Comparison of ENCODE assay signal across 8 cellular contexts in the genomic region with DNA sequence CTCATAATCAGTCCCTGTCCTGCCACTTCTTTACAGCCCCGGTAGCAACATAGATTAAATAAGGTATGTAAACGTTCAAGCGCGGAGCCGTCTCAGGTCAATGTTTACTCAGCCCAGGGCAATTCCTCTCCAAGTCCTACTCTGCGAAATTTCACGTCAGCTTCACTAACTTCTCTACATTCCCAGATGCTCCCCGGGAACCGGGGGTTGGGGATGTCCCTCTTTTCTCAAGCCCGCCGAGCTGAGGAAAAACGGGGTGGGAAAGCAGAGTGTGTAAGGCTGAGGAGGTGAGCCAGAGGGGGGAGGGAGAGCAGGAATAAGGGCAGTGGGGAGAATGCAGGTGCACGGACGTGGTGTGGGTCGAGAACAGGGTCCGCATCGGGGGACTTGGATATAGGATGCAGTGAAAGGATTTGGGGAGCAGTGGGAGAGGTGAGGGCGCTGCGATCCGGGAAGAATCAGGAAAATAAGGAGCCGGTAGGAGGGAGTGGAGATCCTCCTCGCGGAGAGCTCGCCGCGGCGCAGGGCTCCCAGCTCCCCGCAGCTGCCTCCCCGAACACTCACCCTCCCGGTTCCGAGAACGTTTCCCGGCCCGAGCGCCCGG. TPM values are rescaled to one million over a fixed set of nuclear protein-coding genes. Genes with fewer than 3 reads are reported as not detected.
A peak's percentile ranks its signal among the peaks of the same experiment; 100 is the strongest.
DNase-seq lines count a peak whose midpoint lies in the region; ATAC-seq and TF ChIP-seq lines count a peak whose summit lies in the region.

No MANE protein-coding gene starts in this region.

- H3K4me3 ChIP-seq in heart right ventricle (peak overlapping the region; percentile 58 to 91 (median 79)), psoas muscle (peak overlapping the region; percentile 81)

- peak in 5 of 8 donors; percentile 0 to 4 (median 0) for ATAC-seq in heart right ventricle
- peak in 3 of 4 donors; percentile 3 to 11 (median 10) for ATAC-seq in psoas muscle
- no peak for ATAC-seq in GM21717 (IDR thresholded peaks at IDR 0.05; ENCODE audit: unreplicated experiment)

- DNase-seq in ELF-1 (ENCODE audit: low read depth, low spot score) (peak; percentile 55), Kasumi-1 (lab: John Stamatoyannopoulos, UW) (peak; percentile 25 to 52), heart right ventricle (peak in 1 of 2 donors; percentile 22), psoas muscle (no peak), iPS-NIHi7 (ENCODE audit: extremely low spot score) (no peak), NCI-H2081 treated with DMSO at 0.1 percent for 48 hours (lab: John Stamatoyannopoulos, UW) (no peak)
- peak; percentile 3 for DNase-seq in activated T-helper 9 cell treated with anti-CD3 and anti-CD28 coated beads, Interleukin-2, amount 50 U/mL, for 16 hours (ENCODE audit: low read depth)

- intact Hi-C loops in heart right ventricle (cut with DNase I) = loop anchor here in 6 of 10 donors (1.0 to 10.0 kb wide), 7 partner anchors 26 to 389 kb away; partner anchors contain the start of gene PIGU (in 2 of the 6)
- intact Hi-C loops in psoas muscle (cut with DNase I) = loop anchor here in 1 of 2 donors (10.0 kb wide), 1 partner anchor 389 kb away; no protein-coding TSS in a partner anchor

- peak overlapping the region; percentile 98 to 100 (median 100) for H3K27ac ChIP-seq in heart right ventricle
- peak overlapping the region; percentile 100 for H3K27ac ChIP-seq in psoas muscle

- no peaks in the 10 kb centered on the region for H3K36me3 ChIP-seq in heart right ventricle
- no peaks in the 10 kb centered on the region for H3K36me3 ChIP-seq in psoas muscle (ENCODE audit: insufficient read depth in 1 of 2, low read depth in 1 of 2)

- TF ChIP-seq CTCF in heart right ventricle (IDR thresholded peaks at IDR 0.05) = no peak
- no peak for TF ChIP-seq CTCF in psoas muscle (IDR thresholded peaks at IDR 0.05)

- WGBS in heart right ventricle, 2 donors = 0 to 1% methylated on average over 35 to 36 of the region's 36 CpGs
- WGBS in psoas muscle, 3 donors = 1 to 4% (median 1%) methylated on average over 21 to 36 of the region's 36 CpGs

- H3K9me3 ChIP-seq in heart right ventricle (no peaks in the 10 kb centered on the region), psoas muscle (no peaks in the 10 kb centered on the region)

- peaks cover 4 to 50% (median 40%) of the 10 kb centered on the region in 9 donors for H3K4me1 ChIP-seq in heart right ventricle
- peaks cover 23% of the 10 kb centered on the region for H3K4me1 ChIP-seq in psoas muscle

- H3K27me3 ChIP-seq in heart right ventricle (no peaks in the 10 kb centered on the region), psoas muscle (ENCODE audit: insufficient read depth in 3 of 3, low read length in 2 of 3) (no peaks in the 10 kb centered on the region)

RNA-seq across cellular contexts. Expression of gene TP53INP2, which starts 0.5 kb away (rescaled TPM):
- total RNA-seq in heart right ventricle = 100 to 1,000 TPM in 8 of 10 donors, 10 to 100 TPM in 2; 73.4 to 174 (median 136) TPM
- polyA plus RNA-seq in heart right ventricle = 10 to 100 TPM; 31.7 to 48.8 TPM
- total RNA-seq in psoas muscle = 10 to 100 TPM; 22.2 to 37.4 (median 27.8) TPM
- 10 to 100 TPM; 20.5 to 42.8 (median 23.8) TPM for polyA plus RNA-seq in psoas muscle

RNA-seq across cellular contexts. Expression of gene PIGU, which starts 26.8 kb away (rescaled TPM):
- total RNA-seq in heart right ventricle (10 to 100 TPM; 11.0 to 20.4 (median 14.1) TPM), psoas muscle (10 to 100 TPM in 3 of 4 donors, 1 to 10 TPM in 1; 9.5 to 15.0 (median 10.6) TPM)
- polyA plus RNA-seq in heart right ventricle (10 to 100 TPM; 18.6 to 23.8 TPM), psoas muscle (10 to 100 TPM; 16.4 to 34.2 (median 17.1) TPM)

Comparison
In these comparisons a context has a peak if more than half of its experiments do, and no peak if none do; other contexts are left out.
1. DNase-seq: peak in ELF-1 (single experiment), Kasumi-1 (2 of 2) and activated T-helper 9 cell treated with anti-CD3 and anti-CD28 coated beads, Interleukin-2, amount 50 U/mL, for 16 hours (single experiment); none in psoas muscle (0 of 2), iPS-NIHi7 (single experiment) and NCI-H2081 treated with DMSO at 0.1 percent for 48 hours (single experiment).